Comparison of ENCODE assay signal across 26 cellular contexts in the genomic region with DNA sequence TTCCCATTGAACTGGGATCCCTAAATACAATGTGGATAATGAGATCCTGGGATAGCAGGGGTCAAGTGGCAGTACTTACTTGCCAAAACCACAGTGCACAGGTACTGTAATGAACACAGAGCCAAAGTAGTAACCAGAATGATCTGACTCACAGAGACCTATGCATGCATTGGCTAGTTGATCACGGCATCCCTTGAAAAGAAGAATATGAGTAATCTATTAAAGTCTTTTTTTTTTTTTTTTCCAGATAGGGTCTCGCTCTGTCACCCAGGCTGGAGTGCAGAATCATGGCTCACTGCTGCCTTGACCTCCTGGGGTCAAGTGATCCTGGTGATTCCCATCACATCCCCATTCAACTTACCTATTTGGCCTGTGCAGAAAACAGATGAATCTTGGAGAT. TPM values are rescaled to one million over a fixed set of nuclear protein-coding genes. Genes with fewer than 3 reads are reported as not detected.
DNase-seq lines count a peak whose midpoint lies in the region; ATAC-seq and TF ChIP-seq lines count a peak whose summit lies in the region.
"Had no signal": no experiment of that assay in that cellular context is flagged by ENCODE, and none has a peak within 500 bp of the region (broad histone marks: within the 10 kb centered on the region; RNA-seq: fewer than 3 reads in every experiment).

No MANE protein-coding gene starts in this region.

- peaks cover 1% of the 10 kb centered on the region for H3K4me1 ChIP-seq in GM23248 (ENCODE audit: insufficient read depth)
- H3K4me1 ChIP-seq in RWPE2 (ENCODE audit: insufficient read depth, poor library complexity, severe bottlenecking), result no peaks in the 10 kb centered on the region
- H3K4me1 ChIP-seq in vagina, result no peaks in the 10 kb centered on the region
- H3K4me1 ChIP-seq: heart left ventricle, neural progenitor cell, psoas muscle, stomach, transverse colon had no signal

- H3F3A ChIP-seq in GM23248 (ENCODE audit: insufficient read depth), result peaks cover 6% of the 10 kb centered on the region

- no peak overlapping the region for H3K9ac ChIP-seq in GM23248
- H3K9ac ChIP-seq: neural progenitor cell had no signal

- peak; percentile 67 for DNase-seq in Caki2 (ENCODE audit: low read depth)
- peak; percentile 64 for DNase-seq in GM23248
- no peak for DNase-seq in RWPE2 (ENCODE audit: low spot score)
- DNase-seq in fibroblast of the aortic adventitia (ENCODE audit: low read depth), result peak; percentile 25
- no peak for DNase-seq in nucleus accumbens (lab: John Stamatoyannopoulos, UW)
- DNase-seq in omental fat pad (ENCODE audit: low spot score), result no peak
- DNase-seq in NCI-H2029 treated with DMSO at 0.1 percent for 48 hours (lab: John Stamatoyannopoulos, UW), result no peak
- no peak for DNase-seq in vagina (ENCODE audit: extremely low spot score in 2 of 2)
- DNase-seq: activated CD4-positive, alpha-beta memory T cell treated with anti-CD3 and anti-CD28 coated beads for 36 hours; activated T-cell treated with anti-CD3 and anti-CD28 coated beads, Interleukin-2, amount 50 U/mL, for 24 hours; CD4-positive, CD25-positive, alpha-beta regulatory T cell; effector memory CD8-positive, alpha-beta T cell; H9; heart left ventricle; mucosa of descending colon; NCI-H1417 treated with DMSO at 0.1 percent for 48 hours; NCI-H2171; NCI-H69; psoas muscle; SHP77 treated with DMSO at 0.1 percent for 48 hours; stomach; transverse colon had no signal

- intact Hi-C loops in vagina (cut with DNase I), result no loop called here

- H3K27me3 ChIP-seq in GM23248 (replicated peaks; ENCODE audit: insufficient read depth), result no peaks in the 10 kb centered on the region
- no peaks in the 10 kb centered on the region for H3K27me3 ChIP-seq in RWPE2 (ENCODE audit: insufficient read depth, poor library complexity, severe bottlenecking)
- H3K27me3 ChIP-seq in vagina, result no peaks in the 10 kb centered on the region
- H3K27me3 ChIP-seq: heart left ventricle, neural progenitor cell, stomach, transverse colon had no signal

- ATAC-seq in RWPE2 (ENCODE audit: low read depth) (peak; percentile 93), omental fat pad (ENCODE audit: low FRiP score) (no peak)
- ATAC-seq: effector memory CD8-positive, alpha-beta T cell; heart left ventricle; HepG2; mucosa of descending colon; psoas muscle had no signal

- H3K79me2 ChIP-seq in GM23248 (ENCODE audit: insufficient read depth), result no peaks in the 10 kb centered on the region

- no peak overlapping the region for H3K4me2 ChIP-seq in GM23248 (ENCODE audit: unreplicated experiment)
- H3K4me2 ChIP-seq: neural progenitor cell had no signal

- H4K20me1 ChIP-seq in GM23248 (ENCODE audit: insufficient read depth), result no peaks in the 10 kb centered on the region

- no peaks in the 10 kb centered on the region for H3K9me2 ChIP-seq in GM23248 (ENCODE audit: insufficient read depth)

- no peak for TF ChIP-seq CTCF in RWPE2 (IDR thresholded peaks at IDR 0.05; ENCODE audit: poor library complexity, severe bottlenecking)
- no peak for TF ChIP-seq CTCF in fibroblast of the aortic adventitia (IDR thresholded peaks at IDR 0.05; ENCODE audit: insufficient read depth, low read length)
- TF ChIP-seq CTCF in omental fat pad (IDR thresholded peaks at IDR 0.05), result no peak
- TF ChIP-seq CTCF in vagina (IDR thresholded peaks at IDR 0.05), result no peak

- 16 to 20% methylated on average over 2 of the region's 2 CpGs for WGBS in GM23248 (ENCODE audit: low coverage in 1 of 2, low lambda C conversion rate in 2 of 2, missing lambda C conversion rate in 2 of 2), 2 experiments

- TF ChIP-seq POLR2A in vagina (IDR thresholded peaks at IDR 0.05), result no peak

- no peak overlapping the region for H2AFZ ChIP-seq in GM23248
- H2AFZ ChIP-seq: neural progenitor cell had no signal

- H3K9me3 ChIP-seq in GM23248 (ENCODE audit: low read depth) (no peaks in the 10 kb centered on the region), RWPE2 (ENCODE audit: severe bottlenecking) (no peaks in the 10 kb centered on the region), vagina (no peaks in the 10 kb centered on the region)
- H3K9me3 ChIP-seq: heart left ventricle, mucosa of descending colon, psoas muscle, stomach, transverse colon had no signal

- H3K27ac ChIP-seq in GM23248 (no peak overlapping the region), RWPE2 (ENCODE audit: poor library complexity, severe bottlenecking) (no peak overlapping the region), vagina (no peak overlapping the region)
- H3K27ac ChIP-seq: heart left ventricle, neural progenitor cell, psoas muscle, skin epidermis, stomach, transverse colon, VCaP had no signal

- in situ Hi-C loops in Caki2 (cut with HindIII; ENCODE audit: low pct_unique_long_range_greater_than_20kb, low sequenced_read_pairs), result no loop called here
- in situ Hi-C loops in GM23248 (cut with MboI), result no loop called here

- H3K36me3 ChIP-seq in GM23248 (ENCODE audit: low read depth) (no peaks in the 10 kb centered on the region), RWPE2 (ENCODE audit: low read depth) (no peaks in the 10 kb centered on the region), vagina (no peaks in the 10 kb centered on the region)
- H3K36me3 ChIP-seq: heart left ventricle, neural progenitor cell, stomach, transverse colon had no signal

- no peak overlapping the region for H3K4me3 ChIP-seq in GM23248
- H3K4me3 ChIP-seq in RWPE2 (ENCODE audit: severe bottlenecking), result no peak overlapping the region
- no peak overlapping the region for H3K4me3 ChIP-seq in fibroblast of the aortic adventitia (ENCODE audit: low read depth, low read length)
- H3K4me3 ChIP-seq in vagina, result no peak overlapping the region
- H3K4me3 ChIP-seq: heart left ventricle, mucosa of descending colon, neural progenitor cell, psoas muscle, skin epidermis, stomach, transverse colon had no signal

RNA-seq across cellular contexts. Expression of gene EIF4G3, which starts 29.4 kb away (rescaled TPM):
- 7.2 and 7.6 TPM in 2 replicates for total RNA-seq in Caki2 (2014; rRNA removed; shearing (Covaris generic); ENCODE audit: low replicate concordance)
- 43.1 and 65.5 TPM in 2 replicates for total RNA-seq in GM23248 (2014; rRNA removed; shearing (Covaris generic))
- polyA plus RNA-seq in GM23248 (2016; fragmentation: Nextera tagmentation; extraction: Ambion mirVana), result 22.0 and 24.0 TPM in 2 replicates
- 58.6 and 80.6 TPM in 2 replicates for total RNA-seq in fibroblast of the aortic adventitia (ENCODE audit: low replicate concordance)
- total RNA-seq in omental fat pad, result 10 to 100 TPM; 50.2 to 69.5 (median 51.8) TPM
- total RNA-seq in vagina, result 39.3 TPM

Comparison
In these comparisons a context has a peak if more than half of its experiments do, and no peak if none do; other contexts are left out.
1. DNase-seq: peak in Caki2 (single experiment), GM23248 (single experiment) and fibroblast of the aortic adventitia (single experiment); none in RWPE2 (single experiment), nucleus accumbens (0 of 56), omental fat pad (single experiment), NCI-H2029 treated with DMSO at 0.1 percent for 48 hours (single experiment) and vagina (0 of 2).